Comparison of ENCODE assay signal across 8 cellular contexts in genomic region chr6:149922642-149923326, GRCh38. TPM values are rescaled to one million over a fixed set of nuclear protein-coding genes. Genes with fewer than 3 reads are reported as not detected.
DNase-seq lines count a peak whose midpoint lies in the region; ATAC-seq and TF ChIP-seq lines count a peak whose summit lies in the region.

RAET1G (minus strand) TSS chr6:149923121; CDS start chr6:149923010, 111 bp downstream.

- peak; percentile 96 for DNase-seq in EL
- DNase-seq in LHCN-M2 (ENCODE audit: low read depth): peak; percentile 91
- peak in 1 of 2 donors; percentile 81 for DNase-seq in activated naive CD4-positive, alpha-beta T cell treated with anti-CD3 and anti-CD28 coated beads, Interleukin-2, amount 50 U/mL, for 72 hours (ENCODE audit: low spot score in 2 of 2)
- peak; percentile 63 for DNase-seq in glomerular endothelial cell (ENCODE audit: extremely low read depth, low read depth, low spot score)
- DNase-seq in neuronal stem cell (ENCODE audit: low spot score): peak; percentile 82

- peaks cover 9 to 10% of the 10 kb centered on the region in 2 donors for H3K36me3 Mint-ChIP-seq in activated naive CD4-positive, alpha-beta T cell treated with anti-CD3 and anti-CD28 coated beads, Interleukin-2, amount 50 U/mL, for 72 hours
- H3K36me3 Mint-ChIP-seq in stimulated activated naive CD8-positive, alpha-beta T cell treated with anti-CD3 and anti-CD28 coated beads, Interleukin-15, Interleukin-2, amounts not matched to agents 100 ng/mL and 50 ng/mL, for 24 hours (ENCODE audit: low read depth): no peaks in the 10 kb centered on the region

- H3K9ac ChIP-seq in neuronal stem cell (ENCODE audit: low read depth, low read length, poor library complexity): peak within 1 kb of the TSS; percentile 63

- H3K4me3 Mint-ChIP-seq in stimulated activated naive CD8-positive, alpha-beta T cell treated with anti-CD3 and anti-CD28 coated beads, Interleukin-15, Interleukin-2, amounts not matched to agents 100 ng/mL and 50 ng/mL, for 24 hours: peak within 1 kb of the TSS; percentile 81

- peak within 1 kb of the TSS; percentile 51 for H3K18ac ChIP-seq in neuronal stem cell (ENCODE audit: low read length)

- H3K4me1 ChIP-seq in neuronal stem cell (ENCODE audit: control insufficient read depth in 2 of 2, insufficient read depth in 1 of 2, low read depth in 1 of 2, low read length in 2 of 2): peaks cover 5 to 8% of the 10 kb centered on the region in 2 donors

- no peak within 1 kb of the TSS for H2AK5ac ChIP-seq in neuronal stem cell (ENCODE audit: low read depth, low read length)

- H2BK120ac ChIP-seq in neuronal stem cell (ENCODE audit: low read depth, low read length): peak within 1 kb of the TSS; percentile 36

- no peak within 1 kb of the TSS for H4K8ac ChIP-seq in neuronal stem cell (ENCODE audit: low read depth, low read length)

- peak within 1 kb of the TSS; percentile 47 for H3K14ac ChIP-seq in neuronal stem cell (ENCODE audit: low read length)

- H3K27ac Mint-ChIP-seq in activated naive CD4-positive, alpha-beta T cell treated with anti-CD3 and anti-CD28 coated beads, Interleukin-2, amount 50 U/mL, for 72 hours: no peak within 1 kb of the TSS
- no peak within 1 kb of the TSS for H3K27ac Mint-ChIP-seq in stimulated activated naive CD8-positive, alpha-beta T cell treated with anti-CD3 and anti-CD28 coated beads, Interleukin-15, Interleukin-2, amounts not matched to agents 100 ng/mL and 50 ng/mL, for 24 hours

- no peak within 1 kb of the TSS for H3K4ac ChIP-seq in neuronal stem cell (ENCODE audit: low read length)

- peak within 1 kb of the TSS; percentile 56 to 82 for H3K4me3 ChIP-seq in neuronal stem cell (ENCODE audit: low read length in 2 of 2)

- H3K4me1 Mint-ChIP-seq in stimulated activated naive CD8-positive, alpha-beta T cell treated with anti-CD3 and anti-CD28 coated beads, Interleukin-15, Interleukin-2, amounts not matched to agents 100 ng/mL and 50 ng/mL, for 24 hours (ENCODE audit: low read depth): peaks cover 16% of the 10 kb centered on the region

- peaks cover 27 to 73% (median 59%) of the 10 kb centered on the region in 3 experiments for H3K27me3 ChIP-seq in neuronal stem cell (ENCODE audit: control insufficient read depth in 3 of 3, insufficient read depth in 3 of 3, low read depth in 1 of 3, low read length in 3 of 3)

- no peaks in the 10 kb centered on the region for H3K79me1 ChIP-seq in neuronal stem cell (ENCODE audit: low read depth, low read length)

- peaks cover 2 to 5% of the 10 kb centered on the region in 2 donors for H3K9me3 ChIP-seq in neuronal stem cell (replicated peaks in 1 of 2; ENCODE audit: control insufficient read depth in 2 of 2, insufficient read depth in 1 of 2, low read depth in 1 of 2, low read length in 2 of 2)

- ATAC-seq in SK-N-SH treated with all-trans-retinoic acid at 6 μM for 48 hours (peak; percentile 90), GM19023 (IDR thresholded peaks at IDR 0.05; ENCODE audit: unreplicated experiment) (no peak)
- peak; percentile 87 to 93 for ATAC-seq in activated naive CD4-positive, alpha-beta T cell treated with anti-CD3 and anti-CD28 coated beads, Interleukin-2, amount 50 U/mL, for 72 hours

- H2AFZ ChIP-seq in neuronal stem cell (ENCODE audit: low read length): peak within 1 kb of the TSS; percentile 98

- H3K23ac ChIP-seq in neuronal stem cell (ENCODE audit: low read depth, low read length, poor library complexity): peak within 1 kb of the TSS; percentile 75

- no peaks in the 10 kb centered on the region for H3K9me3 Mint-ChIP-seq in activated naive CD4-positive, alpha-beta T cell treated with anti-CD3 and anti-CD28 coated beads, Interleukin-2, amount 50 U/mL, for 72 hours
- H3K9me3 Mint-ChIP-seq in stimulated activated naive CD8-positive, alpha-beta T cell treated with anti-CD3 and anti-CD28 coated beads, Interleukin-15, Interleukin-2, amounts not matched to agents 100 ng/mL and 50 ng/mL, for 24 hours: no peaks in the 10 kb centered on the region

- H3K27me3 Mint-ChIP-seq in stimulated activated naive CD8-positive, alpha-beta T cell treated with anti-CD3 and anti-CD28 coated beads, Interleukin-15, Interleukin-2, amounts not matched to agents 100 ng/mL and 50 ng/mL, for 24 hours: peaks cover 79% of the 10 kb centered on the region

- peak within 1 kb of the TSS; percentile 91 for H3K4me2 ChIP-seq in neuronal stem cell (ENCODE audit: insufficient read depth, low read length, poor library complexity, severe bottlenecking)

- no peak within 1 kb of the TSS for H3K27ac ChIP-seq in neuronal stem cell (replicated peaks; ENCODE audit: low read length)

- no CpG with 5 or more reads among the region's 40 CpGs for WGBS in neuronal stem cell (ENCODE audit: extremely low coverage in 2 of 2, insufficient read length in 2 of 2, insufficient replicate concordance in 1 of 2), 2 donors

- no peaks in the 10 kb centered on the region for H3K36me3 ChIP-seq in neuronal stem cell (replicated peaks in 1 of 2; ENCODE audit: control insufficient read depth in 2 of 2, insufficient read depth in 2 of 2, low read length in 2 of 2)

- no peak within 1 kb of the TSS for H2BK12ac ChIP-seq in neuronal stem cell (ENCODE audit: low read length)

- H2BK15ac ChIP-seq in neuronal stem cell (ENCODE audit: low read length): no peak within 1 kb of the TSS

- H4K91ac ChIP-seq in neuronal stem cell (ENCODE audit: low read depth, low read length, poor library complexity): no peak within 1 kb of the TSS

- no peak within 1 kb of the TSS for H2BK5ac ChIP-seq in neuronal stem cell (ENCODE audit: low read length)

TF ChIP-seq in SK-N-SH treated with all-trans-retinoic acid at 6 μM for 48 hours, 23 proteins besides CTCF, POLR2A, EP300 and RAD21:
- no peak for TF ChIP-seq ZNF8 (CRISPR knock-in tag; IDR thresholded peaks at IDR 0.05)
- no peak for TF ChIP-seq ISL1 (CRISPR knock-in tag; IDR thresholded peaks at IDR 0.05)
- no peak for TF ChIP-seq RARB (CRISPR knock-in tag; IDR thresholded peaks at IDR 0.05)
- no peak for TF ChIP-seq TCF4 (CRISPR knock-in tag; IDR thresholded peaks at IDR 0.05; ENCODE audit: borderline replicate concordance)
- no peak for TF ChIP-seq ZFP30 (CRISPR knock-in tag; IDR thresholded peaks at IDR 0.05)
- no peak for TF ChIP-seq PPARA (CRISPR knock-in tag; IDR thresholded peaks at IDR 0.05; ENCODE audit: borderline replicate concordance)
- TF ChIP-seq CSRNP3 (CRISPR knock-in tag; IDR thresholded peaks at IDR 0.05): no peak
- TF ChIP-seq ARNTL (CRISPR knock-in tag; IDR thresholded peaks at IDR 0.05; ENCODE audit: borderline replicate concordance, low read depth): no peak
- TF ChIP-seq ESRRG (CRISPR knock-in tag; IDR thresholded peaks at IDR 0.05): no peak
- TF ChIP-seq GLIS3 (CRISPR knock-in tag; IDR thresholded peaks at IDR 0.05): no peak
- no peak for TF ChIP-seq TOX (CRISPR knock-in tag; IDR thresholded peaks at IDR 0.05; ENCODE audit: borderline replicate concordance)
- TF ChIP-seq SNAI2 (CRISPR knock-in tag; IDR thresholded peaks at IDR 0.05): no peak
- no peak for TF ChIP-seq BACH2 (CRISPR knock-in tag; IDR thresholded peaks at IDR 0.05; ENCODE audit: borderline replicate concordance)
- TF ChIP-seq ZNF565 (CRISPR knock-in tag; conservative IDR thresholded peaks at IDR 0.05; ENCODE audit: low read depth): no peak
- no peak for TF ChIP-seq ZNF70 (CRISPR knock-in tag; IDR thresholded peaks at IDR 0.05)
- no peak for TF ChIP-seq OSR1 (CRISPR knock-in tag; IDR thresholded peaks at IDR 0.05)
- no peak for TF ChIP-seq ZFP3 (CRISPR knock-in tag; IDR thresholded peaks at IDR 0.05)

RNA-seq across cellular contexts. Expression of gene RAET1G, which starts in this region (rescaled TPM):
- total RNA-seq in LHCN-M2 (2014; rRNA removed): 1.2 and 1.3 TPM in 2 replicates
- polyA plus RNA-seq in LHCN-M2 (2012): 2.4 TPM
- total RNA-seq in activated naive CD4-positive, alpha-beta T cell treated with anti-CD3 and anti-CD28 coated beads, Interleukin-2, amount 50 U/mL, for 72 hours: not detected
- 0.58 TPM in 1 of 2 replicates, not detected in the other for total RNA-seq in glomerular endothelial cell
- polyA plus RNA-seq in neuronal stem cell (2013, experiment 1 of 2): 0.04 TPM
- polyA plus RNA-seq in neuronal stem cell (2013, experiment 2 of 2): not detected

Comparison
In these comparisons a context has a peak if more than half of its experiments do, and no peak if none do; other contexts are left out.
1. Peak in ATAC-seq in activated naive CD4-positive, alpha-beta T cell treated with anti-CD3 and anti-CD28 coated beads, Interleukin-2, amount 50 U/mL, for 72 hours; RNA of the gene not detected or under 1 TPM.
2. Peak in DNase-seq in glomerular endothelial cell; RNA of the gene not detected or under 1 TPM.